In the genomic region with DNA sequence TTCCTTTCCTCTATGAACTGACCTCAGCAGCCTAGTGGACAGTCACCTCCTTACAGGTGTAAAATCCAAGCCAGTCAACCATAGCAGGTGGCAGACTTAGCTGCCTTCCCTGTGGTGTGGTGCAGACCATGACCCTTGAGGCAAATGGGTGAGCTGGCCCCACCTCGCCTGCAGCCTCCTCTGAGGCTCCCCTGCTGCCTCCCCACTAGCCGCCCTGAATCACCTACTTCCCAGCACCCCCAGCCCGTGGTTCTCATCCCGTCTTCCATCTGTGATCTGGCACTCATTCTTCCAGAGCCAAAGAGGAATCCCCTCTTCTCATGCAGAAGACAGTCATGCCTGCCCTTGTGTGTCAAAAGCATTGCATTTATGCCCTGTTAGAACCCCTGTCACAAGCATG, we compare ENCODE assay signal across 1 cellular context.
TF ChIP-seq lines count a peak whose summit lies in the region.

No MANE protein-coding gene starts in this region.

TF ChIP-seq in HepG2, 621 proteins besides CTCF, POLR2A, EP300 and RAD21 (continued from another document):
- TF ChIP-seq, protein P1, sequence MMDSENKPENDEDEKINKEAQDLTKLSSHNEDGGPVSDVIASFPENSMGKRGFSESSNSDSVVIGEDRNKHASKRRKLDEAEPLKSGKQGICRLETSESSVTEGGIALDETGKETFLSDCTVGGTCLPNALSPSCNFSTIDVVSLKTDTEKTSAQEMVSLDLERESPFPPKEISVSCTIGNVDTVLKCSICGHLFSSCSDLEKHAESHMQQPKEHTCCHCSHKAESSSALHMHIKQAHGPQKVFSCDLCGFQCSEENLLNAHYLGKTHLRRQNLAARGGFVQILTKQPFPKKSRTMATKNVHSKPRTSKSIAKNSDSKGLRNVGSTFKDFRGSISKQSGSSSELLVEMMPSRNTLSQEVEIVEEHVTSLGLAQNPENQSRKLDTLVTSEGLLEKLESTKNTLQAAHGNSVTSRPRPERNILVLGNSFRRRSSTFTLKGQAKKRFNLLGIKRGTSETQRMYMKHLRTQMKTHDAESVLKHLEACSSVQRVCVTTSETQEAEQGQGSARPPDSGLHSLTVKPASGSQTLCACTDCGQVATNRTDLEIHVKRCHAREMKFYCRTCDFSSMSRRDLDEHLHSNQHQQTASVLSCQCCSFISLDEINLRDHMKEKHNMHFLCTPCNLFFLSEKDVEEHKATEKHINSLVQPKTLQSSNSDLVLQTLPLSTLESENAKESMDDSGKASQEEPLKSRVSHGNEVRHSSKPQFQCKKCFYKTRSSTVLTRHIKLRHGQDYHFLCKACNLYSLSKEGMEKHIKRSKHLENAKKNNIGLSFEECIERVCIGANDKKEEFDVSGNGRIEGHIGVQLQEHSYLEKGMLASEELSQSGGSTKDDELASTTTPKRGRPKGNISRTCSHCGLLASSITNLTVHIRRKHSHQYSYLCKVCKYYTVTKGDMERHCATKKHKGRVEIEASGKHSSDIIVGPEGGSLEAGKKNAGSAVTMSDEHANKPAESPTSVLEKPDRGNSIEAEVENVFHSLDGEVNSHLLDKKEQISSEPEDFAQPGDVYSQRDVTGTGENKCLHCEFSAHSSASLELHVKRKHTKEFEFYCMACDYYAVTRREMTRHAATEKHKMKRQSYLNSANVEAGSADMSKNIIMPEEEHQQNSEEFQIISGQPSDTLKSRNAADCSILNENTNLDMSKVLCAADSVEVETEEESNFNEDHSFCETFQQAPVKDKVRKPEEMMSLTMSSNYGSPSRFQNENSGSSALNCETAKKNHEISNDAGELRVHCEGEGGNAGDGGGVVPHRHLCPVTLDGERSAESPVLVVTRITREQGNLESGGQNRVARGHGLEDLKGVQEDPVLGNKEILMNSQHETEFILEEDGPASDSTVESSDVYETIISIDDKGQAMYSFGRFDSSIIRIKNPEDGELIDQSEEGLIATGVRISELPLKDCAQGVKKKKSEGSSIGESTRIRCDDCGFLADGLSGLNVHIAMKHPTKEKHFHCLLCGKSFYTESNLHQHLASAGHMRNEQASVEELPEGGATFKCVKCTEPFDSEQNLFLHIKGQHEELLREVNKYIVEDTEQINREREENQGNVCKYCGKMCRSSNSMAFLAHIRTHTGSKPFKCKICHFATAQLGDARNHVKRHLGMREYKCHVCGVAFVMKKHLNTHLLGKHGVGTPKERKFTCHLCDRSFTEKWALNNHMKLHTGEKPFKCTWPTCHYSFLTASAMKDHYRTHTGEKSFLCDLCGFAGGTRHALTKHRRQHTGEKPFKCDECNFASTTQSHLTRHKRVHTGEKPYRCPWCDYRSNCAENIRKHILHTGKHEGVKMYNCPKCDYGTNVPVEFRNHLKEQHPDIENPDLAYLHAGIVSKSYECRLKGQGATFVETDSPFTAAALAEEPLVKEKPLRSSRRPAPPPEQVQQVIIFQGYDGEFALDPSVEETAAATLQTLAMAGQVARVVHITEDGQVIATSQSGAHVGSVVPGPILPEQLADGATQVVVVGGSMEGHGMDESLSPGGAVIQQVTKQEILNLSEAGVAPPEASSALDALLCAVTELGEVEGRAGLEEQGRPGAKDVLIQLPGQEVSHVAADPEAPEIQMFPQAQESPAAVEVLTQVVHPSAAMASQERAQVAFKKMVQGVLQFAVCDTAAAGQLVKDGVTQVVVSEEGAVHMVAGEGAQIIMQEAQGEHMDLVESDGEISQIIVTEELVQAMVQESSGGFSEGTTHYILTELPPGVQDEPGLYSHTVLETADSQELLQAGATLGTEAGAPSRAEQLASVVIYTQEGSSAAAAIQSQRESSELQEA (CRISPR knock-in tag; IDR thresholded peaks at IDR 0.05; ENCODE audit: not compliant biosample characterization): no peak
- TF ChIP-seq, protein P2, sequence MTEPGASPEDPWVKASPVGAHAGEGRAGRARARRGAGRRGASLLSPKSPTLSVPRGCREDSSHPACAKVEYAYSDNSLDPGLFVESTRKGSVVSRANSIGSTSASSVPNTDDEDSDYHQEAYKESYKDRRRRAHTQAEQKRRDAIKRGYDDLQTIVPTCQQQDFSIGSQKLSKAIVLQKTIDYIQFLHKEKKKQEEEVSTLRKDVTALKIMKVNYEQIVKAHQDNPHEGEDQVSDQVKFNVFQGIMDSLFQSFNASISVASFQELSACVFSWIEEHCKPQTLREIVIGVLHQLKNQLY (CRISPR knock-in tag; IDR thresholded peaks at IDR 0.05): no peak
- TF ChIP-seq TCF12 (IDR thresholded peaks at IDR 0.05) (no peak), TCF12 (CRISPR knock-in tag; IDR thresholded peaks at IDR 0.05) (no peak)
- TF ChIP-seq, protein P3, sequence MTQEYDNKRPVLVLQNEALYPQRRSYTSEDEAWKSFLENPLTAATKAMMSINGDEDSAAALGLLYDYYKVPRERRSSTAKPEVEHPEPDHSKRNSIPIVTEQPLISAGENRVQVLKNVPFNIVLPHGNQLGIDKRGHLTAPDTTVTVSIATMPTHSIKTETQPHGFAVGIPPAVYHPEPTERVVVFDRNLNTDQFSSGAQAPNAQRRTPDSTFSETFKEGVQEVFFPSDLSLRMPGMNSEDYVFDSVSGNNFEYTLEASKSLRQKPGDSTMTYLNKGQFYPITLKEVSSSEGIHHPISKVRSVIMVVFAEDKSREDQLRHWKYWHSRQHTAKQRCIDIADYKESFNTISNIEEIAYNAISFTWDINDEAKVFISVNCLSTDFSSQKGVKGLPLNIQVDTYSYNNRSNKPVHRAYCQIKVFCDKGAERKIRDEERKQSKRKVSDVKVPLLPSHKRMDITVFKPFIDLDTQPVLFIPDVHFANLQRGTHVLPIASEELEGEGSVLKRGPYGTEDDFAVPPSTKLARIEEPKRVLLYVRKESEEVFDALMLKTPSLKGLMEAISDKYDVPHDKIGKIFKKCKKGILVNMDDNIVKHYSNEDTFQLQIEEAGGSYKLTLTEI (CRISPR knock-in tag; conservative IDR thresholded peaks at IDR 0.05): no peak
